Comparison of ENCODE assay signal across 1 cellular context in genomic region chr15:33913459-33913858, GRCh38.
A peak's percentile ranks its signal among the peaks of the same experiment; 100 is the strongest.
TF ChIP-seq lines count a peak whose summit lies in the region.

No MANE protein-coding gene starts in this region.

TF ChIP-seq in SK-N-SH, 30 proteins besides CTCF, POLR2A, EP300 and RAD21:
- TF ChIP-seq REST (IDR thresholded peaks at IDR 0.05; ENCODE audit: low read depth, low read length) (no peak), JUND (IDR thresholded peaks at IDR 0.05) (0 out of 2 replicates have a peak, but pooled peaks have one; percentile 23), FOSL2 (IDR thresholded peaks at IDR 0.05; ENCODE audit: borderline replicate concordance, low read depth) (peak; percentile 39; the same call in 1 of the 2 replicates)
